ENCODE assay signal across 16 cellular contexts in the genomic region with DNA sequence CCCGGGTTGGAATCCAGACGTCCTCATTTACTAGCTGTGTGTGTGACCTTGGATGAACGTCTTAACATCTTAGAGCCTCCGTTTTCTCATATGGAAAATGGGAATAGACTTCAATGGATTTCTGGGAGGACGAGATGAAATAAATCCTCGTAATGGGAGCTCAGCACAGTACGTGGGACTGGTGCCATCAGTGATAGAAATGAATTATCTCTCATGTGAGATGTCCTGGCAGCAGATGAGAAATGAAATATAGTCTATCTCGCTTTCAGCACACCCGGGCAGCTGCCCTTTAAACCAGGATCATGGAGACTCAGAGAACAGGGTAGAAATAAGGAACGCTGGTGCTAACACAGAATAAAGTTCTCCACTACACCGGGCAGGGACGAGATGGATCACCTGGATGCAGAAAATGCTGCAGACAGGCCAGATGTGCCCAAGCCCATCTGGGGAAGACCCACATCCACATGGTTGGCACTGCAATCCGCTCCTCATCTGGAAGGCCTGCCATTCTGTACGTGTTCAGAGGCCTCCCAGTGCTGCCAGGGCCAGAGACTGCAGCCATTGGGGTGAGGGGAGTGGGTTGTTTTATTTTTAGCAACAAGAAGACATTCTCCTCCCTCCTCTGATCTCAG. TPM values are rescaled to one million over a fixed set of nuclear protein-coding genes. Genes with fewer than 3 reads are reported as not detected.
DNase-seq lines count a peak whose midpoint lies in the region; TF ChIP-seq lines count a peak whose summit lies in the region.
"Had no signal": no experiment of that assay in that cellular context is flagged by ENCODE, and none has a peak within 500 bp of the region (broad histone marks: within the 10 kb centered on the region; RNA-seq: fewer than 3 reads in every experiment).

No MANE protein-coding gene starts in this region.

- no peak overlapping the region for H4K5ac ChIP-seq in H9 (ENCODE audit: insufficient read length, low read depth, low read length)

- no peak overlapping the region for H3K27ac ChIP-seq in H9 (ENCODE audit: insufficient read length, low read depth, low read length)
- H3K27ac ChIP-seq in osteoblast (ENCODE audit: low read depth, low read length), result no peak overlapping the region
- H3K27ac ChIP-seq in uterus, result peak overlapping the region; percentile 98
- no peak overlapping the region for H3K27ac ChIP-seq in OCI-LY7 (ENCODE audit: low read depth, low read length, poor library complexity, severe bottlenecking)
- no peak overlapping the region for H3K27ac ChIP-seq in substantia nigra (ENCODE audit: low read depth, low read length, poor library complexity, severe bottlenecking)
- H3K27ac ChIP-seq: C4-2B had no signal

- H4K20me1 ChIP-seq in H9 (ENCODE audit: control insufficient read depth, insufficient read depth, insufficient read length) (peaks cover 4% of the 10 kb centered on the region), osteoblast (ENCODE audit: insufficient read depth, low read length) (no peaks in the 10 kb centered on the region), OCI-LY7 (ENCODE audit: insufficient read depth, low read length) (no peaks in the 10 kb centered on the region)

- no peak overlapping the region for H3K9ac ChIP-seq in H9 (ENCODE audit: extremely low read depth, insufficient read length, low read length)

- no peak overlapping the region for H3K23ac ChIP-seq in H9 (ENCODE audit: insufficient read length, low read depth, low read length)

- no peaks in the 10 kb centered on the region for H3K23me2 ChIP-seq in H9 (ENCODE audit: insufficient read length, low read depth, low read length, poor library complexity, severe bottlenecking)

- peaks cover 7 to 31% of the 10 kb centered on the region in 2 experiments; a peak in 3 of 4 replicates for H3K4me1 Mint-ChIP-seq in H9

- TF ChIP-seq CTCF in H9 (conservative IDR thresholded peaks at IDR 0.05) (no peak), osteoblast (IDR thresholded peaks at IDR 0.05; ENCODE audit: extremely low read depth, low read depth, low read length) (no peak), uterus (IDR thresholded peaks at IDR 0.05) (no peak), OCI-LY7 (conservative IDR thresholded peaks at IDR 0.05; ENCODE audit: low read length) (no peak)

- H2BK20ac ChIP-seq in H9 (ENCODE audit: low read depth, low read length, poor library complexity, severe bottlenecking), result no peak overlapping the region

- no peak overlapping the region for H3K18ac ChIP-seq in H9 (ENCODE audit: insufficient read length, low read depth, low read length)

- no peak overlapping the region for H3K4me3 Mint-ChIP-seq in H9
- H3K4me3 Mint-ChIP-seq: CD4-positive, alpha-beta memory T cell had no signal

- H3K9me3 ChIP-seq in H9 (ENCODE audit: control insufficient read depth, low read depth, low read length) (no peaks in the 10 kb centered on the region), osteoblast (ENCODE audit: low read depth, low read length) (no peaks in the 10 kb centered on the region), uterus (no peaks in the 10 kb centered on the region), OCI-LY7 (ENCODE audit: low read length) (no peaks in the 10 kb centered on the region)
- H3K9me3 ChIP-seq: BE2C had no signal

- no peaks in the 10 kb centered on the region for H3K79me1 ChIP-seq in H9 (ENCODE audit: insufficient read depth, low read depth, low read length, poor library complexity, severe bottlenecking)

- no peak overlapping the region for H2BK12ac ChIP-seq in H9 (ENCODE audit: insufficient read length, low read depth, low read length)

- H2BK120ac ChIP-seq in H9 (ENCODE audit: low read depth, low read length, poor library complexity, severe bottlenecking), result no peak overlapping the region

- no peak overlapping the region for H2AK5ac ChIP-seq in H9 (ENCODE audit: insufficient read length, low read length)

- no peak overlapping the region for H4K8ac ChIP-seq in H9 (replicated peaks; ENCODE audit: insufficient read length, low read depth, low read length)

- H3K36me3 ChIP-seq in osteoblast (ENCODE audit: insufficient read depth, low read length), result no peaks in the 10 kb centered on the region
- H3K36me3 ChIP-seq in uterus, result no peaks in the 10 kb centered on the region
- H3K36me3 ChIP-seq in OCI-LY7 (ENCODE audit: insufficient read depth, low read length), result no peaks in the 10 kb centered on the region
- H3K36me3 ChIP-seq: BE2C had no signal

- H3K4me1 ChIP-seq in H9 (ENCODE audit: insufficient read depth, low read length) (no peaks in the 10 kb centered on the region), osteoblast (ENCODE audit: insufficient read depth, low read length) (peaks cover 5% of the 10 kb centered on the region), uterus (peaks cover 0 to 3% of the 10 kb centered on the region in 2 donors), OCI-LY7 (ENCODE audit: insufficient read depth, low read length, poor library complexity, severe bottlenecking) (no peaks in the 10 kb centered on the region)
- H3K4me1 ChIP-seq: BE2C had no signal

- H3K27me3 ChIP-seq in H9 (ENCODE audit: insufficient read depth, low read length) (peaks cover 64% of the 10 kb centered on the region), osteoblast (ENCODE audit: insufficient read depth, low read length) (peaks cover 66% of the 10 kb centered on the region), uterus (no peaks in the 10 kb centered on the region)

- no TSS peak for BruUV-seq in OCI-LY7 (replicated peaks; lab: Mats Ljungman, UMichigan)

- H3K14ac ChIP-seq in H9 (ENCODE audit: insufficient read depth, low read length), result no peak overlapping the region

- H3T11ph ChIP-seq in H9 (ENCODE audit: low read length), result no peak overlapping the region

- POLR2A ChIA-PET in OCI-LY7 (lab: Charles Lee), result no interaction called here

- TF ChIP-seq POLR2A in uterus (IDR thresholded peaks at IDR 0.05), result no peak

- intact Hi-C loops in uterus (cut with DNase I; ENCODE audit: low total_unique reads) (no loop called here), OCI-LY7 (cut with micrococcal nuclease; ENCODE audit: unreplicated experiment) (no loop called here)

- peaks cover 0 to 2% of the 10 kb centered on the region in 2 experiments; a peak in 3 of 5 replicates for H3K9me3 Mint-ChIP-seq in H9

- no peak overlapping the region for H3K4ac ChIP-seq in H9 (ENCODE audit: low read depth, low read length)

- H3K27ac Mint-ChIP-seq in H9, result no peak overlapping the region
- H3K27ac Mint-ChIP-seq: CD4-positive, alpha-beta memory T cell had no signal

- no peak overlapping the region for H2BK5ac ChIP-seq in H9 (ENCODE audit: insufficient read length, low read length)

- CTCF ChIA-PET in OCI-LY7 (lab: Charles Lee; ENCODE audit: unreplicated experiment), result interaction anchor here (0.5 kb wide), 1 partner anchor 126 kb away, joined by 4 read pairs; no protein-coding TSS in a partner anchor

- no peak overlapping the region for H2AFZ ChIP-seq in H9 (ENCODE audit: low read length)
- H2AFZ ChIP-seq in osteoblast (ENCODE audit: low read length), result no peak overlapping the region
- no peak overlapping the region for H2AFZ ChIP-seq in OCI-LY7 (ENCODE audit: low read length)

- H2BK15ac ChIP-seq in H9 (ENCODE audit: low read depth, low read length), result no peak overlapping the region

- no peaks in the 10 kb centered on the region for H3K9me2 ChIP-seq in OCI-LY7 (ENCODE audit: insufficient read depth, low read length)

- no peaks in the 10 kb centered on the region for H3K36me3 Mint-ChIP-seq in H9 (ENCODE audit: insufficient read depth in 1 of 3, low read depth in 3 of 3)

- peaks cover 100% of the 10 kb centered on the region for H3K27me3 Mint-ChIP-seq in H9 (ENCODE audit: low read depth)

- DNase-seq in H9 (peak; percentile 18), left kidney (ENCODE audit: low read depth, low spot score) (peak; percentile 5), osteoblast (ENCODE audit: insufficient read length, low spot score, missing footprints) (peak; percentile 77), uterus (peak in 1 of 2 donors; percentile 66), OCI-LY7 (ENCODE audit: low spot score) (no peak), substantia nigra (lab: John Stamatoyannopoulos, UW) (no peak), LoVo (ENCODE audit: low spot score) (no peak)
- DNase-seq: BE2C; CD4-positive, alpha-beta memory T cell; DMS153; DMS79 treated with DMSO at 0.1 percent for 48 hours; EL; IMR-90 had no signal

- no peak overlapping the region for H3K4me3 ChIP-seq in osteoblast (ENCODE audit: insufficient read depth, low read length)
- peak overlapping the region in 1 of 2 donors; percentile 37 for H3K4me3 ChIP-seq in uterus
- no peak overlapping the region for H3K4me3 ChIP-seq in OCI-LY7 (ENCODE audit: low read depth, low read length, poor library complexity, severe bottlenecking)

- no peaks in the 10 kb centered on the region for H3K79me2 ChIP-seq in H9 (ENCODE audit: insufficient read depth, low read length)
- no peaks in the 10 kb centered on the region for H3K79me2 ChIP-seq in osteoblast (ENCODE audit: insufficient read depth, low read length)
- H3K79me2 ChIP-seq in OCI-LY7 (ENCODE audit: insufficient read depth, low read depth, low read length), result no peaks in the 10 kb centered on the region

- H3K4me2 ChIP-seq in H9 (ENCODE audit: insufficient read depth, insufficient read length, low read length), result no peak overlapping the region
- H3K4me2 ChIP-seq in osteoblast (ENCODE audit: insufficient read depth, low read length), result no peak overlapping the region
- no peak overlapping the region for H3K4me2 ChIP-seq in OCI-LY7 (ENCODE audit: low read length)

- no peak overlapping the region for H3K56ac ChIP-seq in H9 (ENCODE audit: insufficient read length, low read depth, low read length)

- no peak overlapping the region for H4K91ac ChIP-seq in H9 (ENCODE audit: insufficient read length, low read depth, low read length)

- WGBS in H9 (ENCODE audit: extremely low coverage, insufficient read length, low lambda C conversion rate), result no CpG with 5 or more reads among the region's 14 CpGs

RNA-seq across cellular contexts. Expression of a gene that starts 11.1 kb away (rescaled TPM):
- total RNA-seq in H9 (2021) (not detected in 2 replicates), osteoblast (0.88 and 1.4 TPM in 2 replicates), uterus (100 to 1,000 TPM in 1 of 4 donors, 10 to 100 TPM in 2, 1 to 10 TPM in 1; 6.7 to 154 (median 17.1) TPM), OCI-LY7 (2022) (not detected in 2 replicates)
- not detected in 2 replicates for total RNA-seq in OCI-LY7 (2014; rRNA removed; shearing (Covaris generic))
- total RNA-seq: CD4-positive, alpha-beta memory T cell; H4; HT-29; IMR-90 had no signal

Comparison
In these comparisons a context has a peak if more than half of its experiments do, and no peak if none do; other contexts are left out.
1. DNase-seq: peak in H9 (single experiment), left kidney (single experiment) and osteoblast (single experiment); none in OCI-LY7 (single experiment), substantia nigra (0 of 49) and LoVo (single experiment).
2. H3K27ac ChIP-seq: peak in uterus (2 of 2); none in H9 (single experiment), osteoblast (single experiment), OCI-LY7 (single experiment) and substantia nigra (single experiment).